Comparison of ENCODE assay signal across 1 cellular context in the genomic region with DNA sequence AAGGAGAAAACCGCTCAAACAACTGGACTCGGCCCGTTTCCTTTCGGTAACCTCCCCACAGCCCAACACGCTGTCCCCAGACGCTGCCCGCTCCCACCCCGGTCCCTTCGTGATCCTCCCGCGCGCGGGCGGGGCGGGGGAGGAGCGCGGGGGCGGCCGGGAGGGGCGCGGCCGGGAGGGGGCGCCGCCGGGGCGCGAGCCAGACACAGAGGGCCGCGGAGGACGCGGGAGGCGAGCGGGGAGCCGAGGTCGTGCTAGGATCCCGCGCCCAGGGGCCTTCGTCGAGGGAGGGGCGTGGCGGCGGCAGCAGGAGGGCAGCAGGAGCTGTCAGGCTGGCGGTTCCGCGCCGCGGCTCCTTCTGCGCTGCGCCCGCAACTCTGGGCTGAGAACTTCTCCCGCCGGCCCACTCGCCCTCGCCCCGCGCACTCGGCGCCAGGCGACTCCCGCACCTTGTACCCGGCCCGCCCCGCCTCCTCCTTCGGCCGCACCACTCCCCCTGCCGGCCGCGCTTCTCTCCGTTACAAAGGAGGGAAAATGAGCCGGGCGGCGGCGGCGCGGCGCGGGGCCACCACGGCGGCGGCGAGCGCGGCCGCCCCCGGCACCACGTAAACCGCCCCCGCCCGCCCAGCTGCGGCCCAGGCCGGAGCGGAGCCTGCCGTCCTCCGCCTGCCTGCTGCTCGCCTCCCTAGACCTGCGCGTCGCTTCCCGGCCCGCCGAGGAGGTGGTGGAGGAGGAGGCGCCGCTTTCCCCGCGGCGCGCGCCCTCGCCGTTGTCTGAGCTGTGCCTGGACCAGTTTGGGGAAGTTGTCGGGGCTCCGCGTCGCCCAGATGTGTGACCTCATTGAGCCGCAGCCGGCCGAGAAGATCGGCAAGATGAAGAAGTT.
TF ChIP-seq lines count a peak whose summit lies in the region.

A gene (plus strand): TSS at position 521 of the 883 bp plus-strand sequence. CDS start 307 bp downstream, at position 828.

TF ChIP-seq in HepG2, 621 proteins besides CTCF, POLR2A, EP300 and RAD21 (continued from another document and continues in another):
- TF ChIP-seq GPN1 (CRISPR knock-in tag; IDR thresholded peaks at IDR 0.05; ENCODE audit: borderline replicate concordance) (no peak), RXRB (CRISPR knock-in tag; IDR thresholded peaks at IDR 0.05; ENCODE audit: borderline replicate concordance) (no peak), ZNF3 (CRISPR knock-in tag; IDR thresholded peaks at IDR 0.05) (no peak), CREM (IDR thresholded peaks at IDR 0.05) (no peak), CREM (CRISPR knock-in tag; IDR thresholded peaks at IDR 0.05) (no peak), ZFYVE20 (CRISPR knock-in tag; IDR thresholded peaks at IDR 0.05; ENCODE audit: borderline replicate concordance, low read depth) (no peak), XRCC5 (optimal IDR thresholded peaks at IDR 0.05; ENCODE audit: low read length) (no peak), SMAD9 (CRISPR knock-in tag; IDR thresholded peaks at IDR 0.05) (no peak), IRX3 (CRISPR knock-in tag; IDR thresholded peaks at IDR 0.05; ENCODE audit: borderline replicate concordance, low read depth) (0 out of 2 replicates have a peak, but pooled peaks have one; percentile 33), ZFP82 (CRISPR knock-in tag; IDR thresholded peaks at IDR 0.05; ENCODE audit: borderline replicate concordance) (no peak), SPEN (CRISPR knock-in tag; IDR thresholded peaks at IDR 0.05; ENCODE audit: low read depth) (peak; percentile 60; the same call in 1 of the 2 replicates), HOXA5 (CRISPR knock-in tag; IDR thresholded peaks at IDR 0.05) (no peak), ADNP (CRISPR knock-in tag; IDR thresholded peaks at IDR 0.05) (no peak), JDP2 (CRISPR knock-in tag; IDR thresholded peaks at IDR 0.05; ENCODE audit: borderline replicate concordance) (no peak), MEF2D (CRISPR knock-in tag; IDR thresholded peaks at IDR 0.05) (no peak), NR3C1 (CRISPR knock-in tag; IDR thresholded peaks at IDR 0.05) (no peak), ZSCAN12 (CRISPR knock-in tag; IDR thresholded peaks at IDR 0.05) (no peak), WIZ (CRISPR knock-in tag; IDR thresholded peaks at IDR 0.05) (no peak), MED13 (CRISPR knock-in tag; IDR thresholded peaks at IDR 0.05) (no peak), FOXA1 (IDR thresholded peaks at IDR 0.05) (no peak), FOXA1 (CRISPR knock-in tag; IDR thresholded peaks at IDR 0.05) (no peak), ZNF615 (CRISPR knock-in tag; IDR thresholded peaks at IDR 0.05; ENCODE audit: borderline replicate concordance) (no peak), ZFAT (CRISPR knock-in tag; conservative IDR thresholded peaks at IDR 0.05) (no peak), SP140L (CRISPR knock-in tag; IDR thresholded peaks at IDR 0.05; ENCODE audit: borderline replicate concordance) (no peak), ATF1 (CRISPR knock-in tag; IDR thresholded peaks at IDR 0.05) (no peak), MTA3 (CRISPR knock-in tag; IDR thresholded peaks at IDR 0.05) (no peak), ZNF331 (CRISPR knock-in tag; IDR thresholded peaks at IDR 0.05) (no peak; the same call in 1 of the 2 replicates), PAX8 (CRISPR knock-in tag; IDR thresholded peaks at IDR 0.05; ENCODE audit: borderline replicate concordance) (no peak), RARG (CRISPR knock-in tag; IDR thresholded peaks at IDR 0.05; ENCODE audit: low read depth) (no peak), ZNF501 (CRISPR knock-in tag; IDR thresholded peaks at IDR 0.05) (peak; percentile 45; the same call in 1 of the 2 replicates), NFKBIZ (CRISPR knock-in tag; IDR thresholded peaks at IDR 0.05) (no peak), GATAD1 (CRISPR knock-in tag; IDR thresholded peaks at IDR 0.05) (no peak), ZNF484 (CRISPR knock-in tag; IDR thresholded peaks at IDR 0.05; ENCODE audit: borderline replicate concordance, low read depth) (no peak)
- TF ChIP-seq, protein P1, sequence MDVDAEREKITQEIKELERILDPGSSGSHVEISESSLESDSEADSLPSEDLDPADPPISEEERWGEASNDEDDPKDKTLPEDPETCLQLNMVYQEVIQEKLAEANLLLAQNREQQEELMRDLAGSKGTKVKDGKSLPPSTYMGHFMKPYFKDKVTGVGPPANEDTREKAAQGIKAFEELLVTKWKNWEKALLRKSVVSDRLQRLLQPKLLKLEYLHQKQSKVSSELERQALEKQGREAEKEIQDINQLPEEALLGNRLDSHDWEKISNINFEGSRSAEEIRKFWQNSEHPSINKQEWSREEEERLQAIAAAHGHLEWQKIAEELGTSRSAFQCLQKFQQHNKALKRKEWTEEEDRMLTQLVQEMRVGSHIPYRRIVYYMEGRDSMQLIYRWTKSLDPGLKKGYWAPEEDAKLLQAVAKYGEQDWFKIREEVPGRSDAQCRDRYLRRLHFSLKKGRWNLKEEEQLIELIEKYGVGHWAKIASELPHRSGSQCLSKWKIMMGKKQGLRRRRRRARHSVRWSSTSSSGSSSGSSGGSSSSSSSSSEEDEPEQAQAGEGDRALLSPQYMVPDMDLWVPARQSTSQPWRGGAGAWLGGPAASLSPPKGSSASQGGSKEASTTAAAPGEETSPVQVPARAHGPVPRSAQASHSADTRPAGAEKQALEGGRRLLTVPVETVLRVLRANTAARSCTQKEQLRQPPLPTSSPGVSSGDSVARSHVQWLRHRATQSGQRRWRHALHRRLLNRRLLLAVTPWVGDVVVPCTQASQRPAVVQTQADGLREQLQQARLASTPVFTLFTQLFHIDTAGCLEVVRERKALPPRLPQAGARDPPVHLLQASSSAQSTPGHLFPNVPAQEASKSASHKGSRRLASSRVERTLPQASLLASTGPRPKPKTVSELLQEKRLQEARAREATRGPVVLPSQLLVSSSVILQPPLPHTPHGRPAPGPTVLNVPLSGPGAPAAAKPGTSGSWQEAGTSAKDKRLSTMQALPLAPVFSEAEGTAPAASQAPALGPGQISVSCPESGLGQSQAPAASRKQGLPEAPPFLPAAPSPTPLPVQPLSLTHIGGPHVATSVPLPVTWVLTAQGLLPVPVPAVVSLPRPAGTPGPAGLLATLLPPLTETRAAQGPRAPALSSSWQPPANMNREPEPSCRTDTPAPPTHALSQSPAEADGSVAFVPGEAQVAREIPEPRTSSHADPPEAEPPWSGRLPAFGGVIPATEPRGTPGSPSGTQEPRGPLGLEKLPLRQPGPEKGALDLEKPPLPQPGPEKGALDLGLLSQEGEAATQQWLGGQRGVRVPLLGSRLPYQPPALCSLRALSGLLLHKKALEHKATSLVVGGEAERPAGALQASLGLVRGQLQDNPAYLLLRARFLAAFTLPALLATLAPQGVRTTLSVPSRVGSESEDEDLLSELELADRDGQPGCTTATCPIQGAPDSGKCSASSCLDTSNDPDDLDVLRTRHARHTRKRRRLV (CRISPR knock-in tag; IDR thresholded peaks at IDR 0.05), result no peak
- TF ChIP-seq, protein P2, sequence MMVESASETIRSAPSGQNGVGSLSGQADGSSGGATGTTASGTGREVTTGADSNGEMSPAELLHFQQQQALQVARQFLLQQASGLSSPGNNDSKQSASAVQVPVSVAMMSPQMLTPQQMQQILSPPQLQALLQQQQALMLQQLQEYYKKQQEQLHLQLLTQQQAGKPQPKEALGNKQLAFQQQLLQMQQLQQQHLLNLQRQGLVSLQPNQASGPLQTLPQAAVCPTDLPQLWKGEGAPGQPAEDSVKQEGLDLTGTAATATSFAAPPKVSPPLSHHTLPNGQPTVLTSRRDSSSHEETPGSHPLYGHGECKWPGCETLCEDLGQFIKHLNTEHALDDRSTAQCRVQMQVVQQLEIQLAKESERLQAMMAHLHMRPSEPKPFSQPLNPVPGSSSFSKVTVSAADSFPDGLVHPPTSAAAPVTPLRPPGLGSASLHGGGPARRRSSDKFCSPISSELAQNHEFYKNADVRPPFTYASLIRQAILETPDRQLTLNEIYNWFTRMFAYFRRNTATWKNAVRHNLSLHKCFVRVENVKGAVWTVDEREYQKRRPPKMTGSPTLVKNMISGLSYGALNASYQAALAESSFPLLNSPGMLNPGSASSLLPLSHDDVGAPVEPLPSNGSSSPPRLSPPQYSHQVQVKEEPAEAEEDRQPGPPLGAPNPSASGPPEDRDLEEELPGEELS (CRISPR knock-in tag; IDR thresholded peaks at IDR 0.05), result 0 out of 2 replicates have a peak, but pooled peaks have one; percentile 10
- TF ChIP-seq, protein P3, sequence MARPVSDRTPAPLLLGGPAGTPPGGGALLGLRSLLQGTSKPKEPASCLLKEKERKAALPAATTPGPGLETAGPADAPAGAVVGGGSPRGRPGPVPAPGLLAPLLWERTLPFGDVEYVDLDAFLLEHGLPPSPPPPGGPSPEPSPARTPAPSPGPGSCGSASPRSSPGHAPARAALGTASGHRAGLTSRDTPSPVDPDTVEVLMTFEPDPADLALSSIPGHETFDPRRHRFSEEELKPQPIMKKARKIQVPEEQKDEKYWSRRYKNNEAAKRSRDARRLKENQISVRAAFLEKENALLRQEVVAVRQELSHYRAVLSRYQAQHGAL (CRISPR knock-in tag; IDR thresholded peaks at IDR 0.05; ENCODE audit: not compliant biosample characterization), result no peak
- TF ChIP-seq, protein P4, sequence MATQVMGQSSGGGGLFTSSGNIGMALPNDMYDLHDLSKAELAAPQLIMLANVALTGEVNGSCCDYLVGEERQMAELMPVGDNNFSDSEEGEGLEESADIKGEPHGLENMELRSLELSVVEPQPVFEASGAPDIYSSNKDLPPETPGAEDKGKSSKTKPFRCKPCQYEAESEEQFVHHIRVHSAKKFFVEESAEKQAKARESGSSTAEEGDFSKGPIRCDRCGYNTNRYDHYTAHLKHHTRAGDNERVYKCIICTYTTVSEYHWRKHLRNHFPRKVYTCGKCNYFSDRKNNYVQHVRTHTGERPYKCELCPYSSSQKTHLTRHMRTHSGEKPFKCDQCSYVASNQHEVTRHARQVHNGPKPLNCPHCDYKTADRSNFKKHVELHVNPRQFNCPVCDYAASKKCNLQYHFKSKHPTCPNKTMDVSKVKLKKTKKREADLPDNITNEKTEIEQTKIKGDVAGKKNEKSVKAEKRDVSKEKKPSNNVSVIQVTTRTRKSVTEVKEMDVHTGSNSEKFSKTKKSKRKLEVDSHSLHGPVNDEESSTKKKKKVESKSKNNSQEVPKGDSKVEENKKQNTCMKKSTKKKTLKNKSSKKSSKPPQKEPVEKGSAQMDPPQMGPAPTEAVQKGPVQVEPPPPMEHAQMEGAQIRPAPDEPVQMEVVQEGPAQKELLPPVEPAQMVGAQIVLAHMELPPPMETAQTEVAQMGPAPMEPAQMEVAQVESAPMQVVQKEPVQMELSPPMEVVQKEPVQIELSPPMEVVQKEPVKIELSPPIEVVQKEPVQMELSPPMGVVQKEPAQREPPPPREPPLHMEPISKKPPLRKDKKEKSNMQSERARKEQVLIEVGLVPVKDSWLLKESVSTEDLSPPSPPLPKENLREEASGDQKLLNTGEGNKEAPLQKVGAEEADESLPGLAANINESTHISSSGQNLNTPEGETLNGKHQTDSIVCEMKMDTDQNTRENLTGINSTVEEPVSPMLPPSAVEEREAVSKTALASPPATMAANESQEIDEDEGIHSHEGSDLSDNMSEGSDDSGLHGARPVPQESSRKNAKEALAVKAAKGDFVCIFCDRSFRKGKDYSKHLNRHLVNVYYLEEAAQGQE (IDR thresholded peaks at IDR 0.05; ENCODE audit: borderline replicate concordance in 1 of 2, low read depth in 1 of 2, low read length in 2 of 2), result no peak
- TF ChIP-seq, protein P5, sequence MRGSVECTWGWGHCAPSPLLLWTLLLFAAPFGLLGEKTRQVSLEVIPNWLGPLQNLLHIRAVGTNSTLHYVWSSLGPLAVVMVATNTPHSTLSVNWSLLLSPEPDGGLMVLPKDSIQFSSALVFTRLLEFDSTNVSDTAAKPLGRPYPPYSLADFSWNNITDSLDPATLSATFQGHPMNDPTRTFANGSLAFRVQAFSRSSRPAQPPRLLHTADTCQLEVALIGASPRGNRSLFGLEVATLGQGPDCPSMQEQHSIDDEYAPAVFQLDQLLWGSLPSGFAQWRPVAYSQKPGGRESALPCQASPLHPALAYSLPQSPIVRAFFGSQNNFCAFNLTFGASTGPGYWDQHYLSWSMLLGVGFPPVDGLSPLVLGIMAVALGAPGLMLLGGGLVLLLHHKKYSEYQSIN (CRISPR knock-in tag; IDR thresholded peaks at IDR 0.05; ENCODE audit: borderline replicate concordance), result no peak
- TF ChIP-seq, protein P6, sequence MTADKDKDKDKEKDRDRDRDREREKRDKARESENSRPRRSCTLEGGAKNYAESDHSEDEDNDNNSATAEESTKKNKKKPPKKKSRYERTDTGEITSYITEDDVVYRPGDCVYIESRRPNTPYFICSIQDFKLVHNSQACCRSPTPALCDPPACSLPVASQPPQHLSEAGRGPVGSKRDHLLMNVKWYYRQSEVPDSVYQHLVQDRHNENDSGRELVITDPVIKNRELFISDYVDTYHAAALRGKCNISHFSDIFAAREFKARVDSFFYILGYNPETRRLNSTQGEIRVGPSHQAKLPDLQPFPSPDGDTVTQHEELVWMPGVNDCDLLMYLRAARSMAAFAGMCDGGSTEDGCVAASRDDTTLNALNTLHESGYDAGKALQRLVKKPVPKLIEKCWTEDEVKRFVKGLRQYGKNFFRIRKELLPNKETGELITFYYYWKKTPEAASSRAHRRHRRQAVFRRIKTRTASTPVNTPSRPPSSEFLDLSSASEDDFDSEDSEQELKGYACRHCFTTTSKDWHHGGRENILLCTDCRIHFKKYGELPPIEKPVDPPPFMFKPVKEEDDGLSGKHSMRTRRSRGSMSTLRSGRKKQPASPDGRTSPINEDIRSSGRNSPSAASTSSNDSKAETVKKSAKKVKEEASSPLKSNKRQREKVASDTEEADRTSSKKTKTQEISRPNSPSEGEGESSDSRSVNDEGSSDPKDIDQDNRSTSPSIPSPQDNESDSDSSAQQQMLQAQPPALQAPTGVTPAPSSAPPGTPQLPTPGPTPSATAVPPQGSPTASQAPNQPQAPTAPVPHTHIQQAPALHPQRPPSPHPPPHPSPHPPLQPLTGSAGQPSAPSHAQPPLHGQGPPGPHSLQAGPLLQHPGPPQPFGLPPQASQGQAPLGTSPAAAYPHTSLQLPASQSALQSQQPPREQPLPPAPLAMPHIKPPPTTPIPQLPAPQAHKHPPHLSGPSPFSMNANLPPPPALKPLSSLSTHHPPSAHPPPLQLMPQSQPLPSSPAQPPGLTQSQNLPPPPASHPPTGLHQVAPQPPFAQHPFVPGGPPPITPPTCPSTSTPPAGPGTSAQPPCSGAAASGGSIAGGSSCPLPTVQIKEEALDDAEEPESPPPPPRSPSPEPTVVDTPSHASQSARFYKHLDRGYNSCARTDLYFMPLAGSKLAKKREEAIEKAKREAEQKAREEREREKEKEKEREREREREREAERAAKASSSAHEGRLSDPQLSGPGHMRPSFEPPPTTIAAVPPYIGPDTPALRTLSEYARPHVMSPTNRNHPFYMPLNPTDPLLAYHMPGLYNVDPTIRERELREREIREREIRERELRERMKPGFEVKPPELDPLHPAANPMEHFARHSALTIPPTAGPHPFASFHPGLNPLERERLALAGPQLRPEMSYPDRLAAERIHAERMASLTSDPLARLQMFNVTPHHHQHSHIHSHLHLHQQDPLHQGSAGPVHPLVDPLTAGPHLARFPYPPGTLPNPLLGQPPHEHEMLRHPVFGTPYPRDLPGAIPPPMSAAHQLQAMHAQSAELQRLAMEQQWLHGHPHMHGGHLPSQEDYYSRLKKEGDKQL (CRISPR knock-in tag; IDR thresholded peaks at IDR 0.05; ENCODE audit: low read depth), result no peak
- TF ChIP-seq, protein P7, sequence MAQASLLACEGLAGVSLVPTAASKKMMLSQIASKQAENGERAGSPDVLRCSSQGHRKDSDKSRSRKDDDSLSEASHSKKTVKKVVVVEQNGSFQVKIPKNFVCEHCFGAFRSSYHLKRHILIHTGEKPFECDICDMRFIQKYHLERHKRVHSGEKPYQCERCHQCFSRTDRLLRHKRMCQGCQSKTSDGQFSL (CRISPR knock-in tag; IDR thresholded peaks at IDR 0.05), result no peak
- TF ChIP-seq, protein P8, sequence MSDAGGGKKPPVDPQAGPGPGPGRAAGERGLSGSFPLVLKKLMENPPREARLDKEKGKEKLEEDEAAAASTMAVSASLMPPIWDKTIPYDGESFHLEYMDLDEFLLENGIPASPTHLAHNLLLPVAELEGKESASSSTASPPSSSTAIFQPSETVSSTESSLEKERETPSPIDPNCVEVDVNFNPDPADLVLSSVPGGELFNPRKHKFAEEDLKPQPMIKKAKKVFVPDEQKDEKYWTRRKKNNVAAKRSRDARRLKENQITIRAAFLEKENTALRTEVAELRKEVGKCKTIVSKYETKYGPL (CRISPR knock-in tag; IDR thresholded peaks at IDR 0.05), result no peak
